In the genomic region with DNA sequence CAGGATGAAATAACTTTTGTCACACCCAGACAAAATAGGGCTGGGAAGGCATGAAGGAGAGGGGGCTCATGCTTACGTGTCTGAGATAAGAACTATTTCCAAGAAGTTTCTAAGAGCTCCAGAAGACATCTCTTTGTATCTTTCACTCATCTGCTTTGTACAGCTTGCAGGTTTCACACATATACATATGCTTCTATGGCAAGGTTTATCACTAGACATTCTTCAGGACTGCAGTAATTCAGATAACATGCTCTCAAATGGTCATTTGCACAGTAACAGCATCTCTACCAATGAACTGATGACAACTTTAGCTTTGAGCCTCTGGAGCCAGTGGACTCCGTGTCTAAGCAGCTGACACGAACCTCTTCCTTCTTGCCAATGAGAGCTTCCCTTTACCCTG, we compare ENCODE assay signal across 1 cellular context.
TF ChIP-seq lines count a peak whose summit lies in the region.

No MANE protein-coding gene starts in this region.

TF ChIP-seq in K562, 482 proteins besides CTCF, POLR2A, EP300 and RAD21 (continued from another document and continues in another):
- TF ChIP-seq, protein P1, sequence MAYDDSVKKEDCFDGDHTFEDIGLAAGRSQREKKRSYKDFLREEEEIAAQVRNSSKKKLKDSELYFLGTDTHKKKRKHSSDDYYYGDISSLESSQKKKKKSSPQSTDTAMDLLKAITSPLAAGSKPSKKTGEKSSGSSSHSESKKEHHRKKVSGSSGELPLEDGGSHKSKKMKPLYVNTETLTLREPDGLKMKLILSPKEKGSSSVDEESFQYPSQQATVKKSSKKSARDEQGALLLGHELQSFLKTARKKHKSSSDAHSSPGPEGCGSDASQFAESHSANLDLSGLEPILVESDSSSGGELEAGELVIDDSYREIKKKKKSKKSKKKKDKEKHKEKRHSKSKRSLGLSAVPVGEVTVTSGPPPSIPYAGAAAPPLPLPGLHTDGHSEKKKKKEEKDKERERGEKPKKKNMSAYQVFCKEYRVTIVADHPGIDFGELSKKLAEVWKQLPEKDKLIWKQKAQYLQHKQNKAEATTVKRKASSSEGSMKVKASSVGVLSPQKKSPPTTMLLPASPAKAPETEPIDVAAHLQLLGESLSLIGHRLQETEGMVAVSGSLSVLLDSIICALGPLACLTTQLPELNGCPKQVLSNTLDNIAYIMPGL (CRISPR knock-in tag; IDR thresholded peaks at IDR 0.05) = no peak
- TF ChIP-seq BRD4 (IDR thresholded peaks at IDR 0.05) = no peak
- TF ChIP-seq, protein P2, sequence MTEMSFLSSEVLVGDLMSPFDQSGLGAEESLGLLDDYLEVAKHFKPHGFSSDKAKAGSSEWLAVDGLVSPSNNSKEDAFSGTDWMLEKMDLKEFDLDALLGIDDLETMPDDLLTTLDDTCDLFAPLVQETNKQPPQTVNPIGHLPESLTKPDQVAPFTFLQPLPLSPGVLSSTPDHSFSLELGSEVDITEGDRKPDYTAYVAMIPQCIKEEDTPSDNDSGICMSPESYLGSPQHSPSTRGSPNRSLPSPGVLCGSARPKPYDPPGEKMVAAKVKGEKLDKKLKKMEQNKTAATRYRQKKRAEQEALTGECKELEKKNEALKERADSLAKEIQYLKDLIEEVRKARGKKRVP (CRISPR knock-in tag; IDR thresholded peaks at IDR 0.05) = no peak
- TF ChIP-seq L3MBTL2 (IDR thresholded peaks at IDR 0.05) = no peak
- TF ChIP-seq ZNF3 (CRISPR knock-in tag; IDR thresholded peaks at IDR 0.05) = no peak
- TF ChIP-seq, protein P3, sequence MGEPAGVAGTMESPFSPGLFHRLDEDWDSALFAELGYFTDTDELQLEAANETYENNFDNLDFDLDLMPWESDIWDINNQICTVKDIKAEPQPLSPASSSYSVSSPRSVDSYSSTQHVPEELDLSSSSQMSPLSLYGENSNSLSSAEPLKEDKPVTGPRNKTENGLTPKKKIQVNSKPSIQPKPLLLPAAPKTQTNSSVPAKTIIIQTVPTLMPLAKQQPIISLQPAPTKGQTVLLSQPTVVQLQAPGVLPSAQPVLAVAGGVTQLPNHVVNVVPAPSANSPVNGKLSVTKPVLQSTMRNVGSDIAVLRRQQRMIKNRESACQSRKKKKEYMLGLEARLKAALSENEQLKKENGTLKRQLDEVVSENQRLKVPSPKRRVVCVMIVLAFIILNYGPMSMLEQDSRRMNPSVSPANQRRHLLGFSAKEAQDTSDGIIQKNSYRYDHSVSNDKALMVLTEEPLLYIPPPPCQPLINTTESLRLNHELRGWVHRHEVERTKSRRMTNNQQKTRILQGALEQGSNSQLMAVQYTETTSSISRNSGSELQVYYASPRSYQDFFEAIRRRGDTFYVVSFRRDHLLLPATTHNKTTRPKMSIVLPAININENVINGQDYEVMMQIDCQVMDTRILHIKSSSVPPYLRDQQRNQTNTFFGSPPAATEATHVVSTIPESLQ (CRISPR knock-in tag; IDR thresholded peaks at IDR 0.05) = no peak
- TF ChIP-seq ZFP36 (IDR thresholded peaks at IDR 0.05; ENCODE audit: low read depth, low read length, partially characterized antibody) = no peak
- peak; percentile 61 for TF ChIP-seq TAL1 (IDR thresholded peaks at IDR 0.05)
- TF ChIP-seq, protein P4, sequence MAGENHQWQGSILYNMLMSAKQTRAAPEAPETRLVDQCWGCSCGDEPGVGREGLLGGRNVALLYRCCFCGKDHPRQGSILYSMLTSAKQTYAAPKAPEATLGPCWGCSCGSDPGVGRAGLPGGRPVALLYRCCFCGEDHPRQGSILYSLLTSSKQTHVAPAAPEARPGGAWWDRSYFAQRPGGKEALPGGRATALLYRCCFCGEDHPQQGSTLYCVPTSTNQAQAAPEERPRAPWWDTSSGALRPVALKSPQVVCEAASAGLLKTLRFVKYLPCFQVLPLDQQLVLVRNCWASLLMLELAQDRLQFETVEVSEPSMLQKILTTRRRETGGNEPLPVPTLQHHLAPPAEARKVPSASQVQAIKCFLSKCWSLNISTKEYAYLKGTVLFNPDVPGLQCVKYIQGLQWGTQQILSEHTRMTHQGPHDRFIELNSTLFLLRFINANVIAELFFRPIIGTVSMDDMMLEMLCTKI (IDR thresholded peaks at IDR 0.05; ENCODE audit: partially characterized antibody) = no peak
- no peak for TF ChIP-seq KAT7 (CRISPR knock-in tag; IDR thresholded peaks at IDR 0.05; ENCODE audit: borderline replicate concordance)
- TF ChIP-seq, protein P5, sequence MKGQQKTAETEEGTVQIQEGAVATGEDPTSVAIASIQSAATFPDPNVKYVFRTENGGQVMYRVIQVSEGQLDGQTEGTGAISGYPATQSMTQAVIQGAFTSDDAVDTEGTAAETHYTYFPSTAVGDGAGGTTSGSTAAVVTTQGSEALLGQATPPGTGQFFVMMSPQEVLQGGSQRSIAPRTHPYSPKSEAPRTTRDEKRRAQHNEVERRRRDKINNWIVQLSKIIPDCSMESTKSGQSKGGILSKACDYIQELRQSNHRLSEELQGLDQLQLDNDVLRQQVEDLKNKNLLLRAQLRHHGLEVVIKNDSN (CRISPR knock-in tag; IDR thresholded peaks at IDR 0.05) = no peak
- TF ChIP-seq BCOR (IDR thresholded peaks at IDR 0.05) = no peak
- TF ChIP-seq MECOM (CRISPR knock-in tag; IDR thresholded peaks at IDR 0.05) = peak; percentile 46; the same call in 1 of the 2 replicates
- TF ChIP-seq KHSRP (IDR thresholded peaks at IDR 0.05) = no peak
- no peak for TF ChIP-seq KDM1A (IDR thresholded peaks at IDR 0.05)
- peak in 1 of 2 experiments; percentile 13; a peak in 1 of 4 replicates for TF ChIP-seq SRF (CRISPR knock-in tag; IDR thresholded peaks at IDR 0.05)
- TF ChIP-seq ZNF12 (CRISPR knock-in tag; IDR thresholded peaks at IDR 0.05) = no peak
- TF ChIP-seq, protein P6, sequence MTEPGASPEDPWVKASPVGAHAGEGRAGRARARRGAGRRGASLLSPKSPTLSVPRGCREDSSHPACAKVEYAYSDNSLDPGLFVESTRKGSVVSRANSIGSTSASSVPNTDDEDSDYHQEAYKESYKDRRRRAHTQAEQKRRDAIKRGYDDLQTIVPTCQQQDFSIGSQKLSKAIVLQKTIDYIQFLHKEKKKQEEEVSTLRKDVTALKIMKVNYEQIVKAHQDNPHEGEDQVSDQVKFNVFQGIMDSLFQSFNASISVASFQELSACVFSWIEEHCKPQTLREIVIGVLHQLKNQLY (CRISPR knock-in tag; conservative IDR thresholded peaks at IDR 0.05) = no peak
- no peak for TF ChIP-seq ATF1 (CRISPR knock-in tag; IDR thresholded peaks at IDR 0.05)
- TF ChIP-seq ATF1 (tag; IDR thresholded peaks at IDR 0.05) = no peak
- TF ChIP-seq, protein P7, sequence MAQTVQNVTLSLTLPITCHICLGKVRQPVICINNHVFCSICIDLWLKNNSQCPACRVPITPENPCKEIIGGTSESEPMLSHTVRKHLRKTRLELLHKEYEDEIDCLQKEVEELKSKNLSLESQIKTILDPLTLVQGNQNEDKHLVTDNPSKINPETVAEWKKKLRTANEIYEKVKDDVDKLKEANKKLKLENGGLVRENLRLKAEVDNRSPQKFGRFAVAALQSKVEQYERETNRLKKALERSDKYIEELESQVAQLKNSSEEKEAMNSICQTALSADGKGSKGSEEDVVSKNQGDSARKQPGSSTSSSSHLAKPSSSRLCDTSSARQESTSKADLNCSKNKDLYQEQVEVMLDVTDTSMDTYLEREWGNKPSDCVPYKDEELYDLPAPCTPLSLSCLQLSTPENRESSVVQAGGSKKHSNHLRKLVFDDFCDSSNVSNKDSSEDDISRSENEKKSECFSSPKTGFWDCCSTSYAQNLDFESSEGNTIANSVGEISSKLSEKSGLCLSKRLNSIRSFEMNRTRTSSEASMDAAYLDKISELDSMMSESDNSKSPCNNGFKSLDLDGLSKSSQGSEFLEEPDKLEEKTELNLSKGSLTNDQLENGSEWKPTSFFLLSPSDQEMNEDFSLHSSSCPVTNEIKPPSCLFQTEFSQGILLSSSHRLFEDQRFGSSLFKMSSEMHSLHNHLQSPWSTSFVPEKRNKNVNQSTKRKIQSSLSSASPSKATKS (CRISPR knock-in tag; IDR thresholded peaks at IDR 0.05) = no peak
- no peak for TF ChIP-seq HNRNPL (IDR thresholded peaks at IDR 0.05; ENCODE audit: low read depth, low read length)
- no peak for TF ChIP-seq STAT5B (CRISPR knock-in tag; IDR thresholded peaks at IDR 0.05)
- no peak for TF ChIP-seq NELFE (IDR thresholded peaks at IDR 0.05; ENCODE audit: insufficient read depth, insufficient read length)
- no peak for TF ChIP-seq ZNF780A (CRISPR knock-in tag; IDR thresholded peaks at IDR 0.05)
- no peak for TF ChIP-seq HLTF (IDR thresholded peaks at IDR 0.05)
- TF ChIP-seq ADNP (tag; IDR thresholded peaks at IDR 0.05) = no peak
- no peak for TF ChIP-seq FOXJ2 (tag; IDR thresholded peaks at IDR 0.05)
- no peak for TF ChIP-seq ZBED1 (IDR thresholded peaks at IDR 0.05)
- TF ChIP-seq ZFX (CRISPR knock-in tag; IDR thresholded peaks at IDR 0.05) = no peak
- TF ChIP-seq, protein P8, sequence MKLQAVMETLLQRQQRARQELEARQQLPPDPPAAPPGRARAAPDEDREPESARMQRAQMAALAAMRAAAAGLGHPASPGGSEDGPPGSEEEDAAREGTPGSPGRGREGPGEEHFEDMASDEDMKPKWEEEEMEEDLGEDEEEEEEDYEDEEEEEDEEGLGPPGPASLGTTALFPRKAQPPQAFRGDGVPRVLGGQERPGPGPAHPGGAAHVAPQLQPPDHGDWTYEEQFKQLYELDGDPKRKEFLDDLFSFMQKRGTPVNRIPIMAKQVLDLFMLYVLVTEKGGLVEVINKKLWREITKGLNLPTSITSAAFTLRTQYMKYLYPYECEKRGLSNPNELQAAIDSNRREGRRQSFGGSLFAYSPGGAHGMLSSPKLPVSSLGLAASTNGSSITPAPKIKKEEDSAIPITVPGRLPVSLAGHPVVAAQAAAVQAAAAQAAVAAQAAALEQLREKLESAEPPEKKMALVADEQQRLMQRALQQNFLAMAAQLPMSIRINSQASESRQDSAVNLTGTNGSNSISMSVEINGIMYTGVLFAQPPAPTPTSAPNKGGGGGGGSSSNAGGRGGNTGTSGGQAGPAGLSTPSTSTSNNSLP (IDR thresholded peaks at IDR 0.05; ENCODE audit: borderline replicate concordance, low read depth, low read length) = no peak
- TF ChIP-seq RB1 (IDR thresholded peaks at IDR 0.05; ENCODE audit: low read depth) = no peak
- no peak for TF ChIP-seq ZNF263 (CRISPR knock-in tag; IDR thresholded peaks at IDR 0.05; ENCODE audit: borderline replicate concordance)
- no peak for TF ChIP-seq NRF1 (conservative IDR thresholded peaks at IDR 0.05 in 1 of 2, IDR thresholded peaks at IDR 0.05 in 1 of 2)
- TF ChIP-seq TCF3 (CRISPR knock-in tag; IDR thresholded peaks at IDR 0.05) = peak; percentile 39; the same call in 1 of the 2 replicates
- TF ChIP-seq, protein P9, sequence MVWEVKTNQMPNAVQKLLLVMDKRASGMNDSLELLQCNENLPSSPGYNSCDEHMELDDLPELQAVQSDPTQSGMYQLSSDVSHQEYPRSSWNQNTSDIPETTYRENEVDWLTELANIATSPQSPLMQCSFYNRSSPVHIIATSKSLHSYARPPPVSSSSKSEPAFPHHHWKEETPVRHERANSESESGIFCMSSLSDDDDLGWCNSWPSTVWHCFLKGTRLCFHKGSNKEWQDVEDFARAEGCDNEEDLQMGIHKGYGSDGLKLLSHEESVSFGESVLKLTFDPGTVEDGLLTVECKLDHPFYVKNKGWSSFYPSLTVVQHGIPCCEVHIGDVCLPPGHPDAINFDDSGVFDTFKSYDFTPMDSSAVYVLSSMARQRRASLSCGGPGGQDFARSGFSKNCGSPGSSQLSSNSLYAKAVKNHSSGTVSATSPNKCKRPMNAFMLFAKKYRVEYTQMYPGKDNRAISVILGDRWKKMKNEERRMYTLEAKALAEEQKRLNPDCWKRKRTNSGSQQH (CRISPR knock-in tag; IDR thresholded peaks at IDR 0.05) = no peak
- TF ChIP-seq, protein P10, sequence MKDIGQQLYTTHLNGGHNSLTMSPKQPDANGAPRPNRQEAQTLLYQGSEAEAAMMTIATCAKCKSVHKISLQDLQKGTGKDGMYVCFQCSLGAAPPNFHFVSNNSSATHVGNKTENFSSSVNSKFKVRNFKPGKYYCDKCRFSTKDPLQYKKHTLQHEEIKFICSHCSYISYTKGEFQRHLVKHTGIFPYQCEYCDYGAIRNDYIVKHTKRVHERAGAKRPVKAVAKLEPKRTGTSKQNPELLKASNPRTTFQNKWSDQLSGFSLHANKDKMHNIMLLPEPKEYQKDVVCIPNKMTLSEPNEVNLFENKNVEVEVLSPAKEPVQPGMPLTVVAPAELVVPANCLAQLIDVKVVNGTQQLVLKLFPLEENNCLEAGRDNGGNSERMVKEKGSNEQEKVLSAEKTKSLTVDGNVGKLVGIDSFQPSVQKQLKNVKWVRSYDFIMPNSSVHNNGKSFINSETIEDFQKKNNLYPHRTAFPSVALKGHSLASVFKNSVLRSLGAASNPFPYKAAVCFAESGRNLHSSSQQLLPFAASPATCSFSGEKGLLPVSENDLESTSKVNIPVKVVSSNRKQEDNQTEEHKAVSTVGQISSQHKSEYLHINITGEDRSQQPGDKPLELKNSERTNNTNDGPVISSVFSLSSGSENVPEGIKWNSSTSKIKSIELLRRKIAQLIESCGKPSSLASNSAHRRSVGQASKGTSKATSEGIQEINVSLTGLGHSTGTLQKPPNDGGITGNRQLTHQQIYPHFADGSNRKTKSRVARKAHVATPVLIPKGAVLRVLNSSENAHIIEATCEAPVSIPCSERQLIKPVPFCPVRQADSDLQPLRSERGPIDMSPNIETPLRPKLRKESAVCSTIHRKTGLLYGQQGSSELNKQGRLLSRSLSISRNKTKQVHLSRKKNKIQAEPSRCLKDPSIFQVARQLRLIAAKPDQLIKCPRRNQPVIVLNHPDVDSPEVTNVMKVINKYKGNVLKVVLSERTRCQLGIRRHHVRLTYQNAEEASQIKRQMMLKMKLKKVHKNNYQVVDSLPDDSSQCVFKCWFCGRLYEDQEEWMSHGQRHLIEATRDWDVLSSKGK (CRISPR knock-in tag; IDR thresholded peaks at IDR 0.05) = no peak
